8 cellular contexts compared by ENCODE assay signal in the genomic region with DNA sequence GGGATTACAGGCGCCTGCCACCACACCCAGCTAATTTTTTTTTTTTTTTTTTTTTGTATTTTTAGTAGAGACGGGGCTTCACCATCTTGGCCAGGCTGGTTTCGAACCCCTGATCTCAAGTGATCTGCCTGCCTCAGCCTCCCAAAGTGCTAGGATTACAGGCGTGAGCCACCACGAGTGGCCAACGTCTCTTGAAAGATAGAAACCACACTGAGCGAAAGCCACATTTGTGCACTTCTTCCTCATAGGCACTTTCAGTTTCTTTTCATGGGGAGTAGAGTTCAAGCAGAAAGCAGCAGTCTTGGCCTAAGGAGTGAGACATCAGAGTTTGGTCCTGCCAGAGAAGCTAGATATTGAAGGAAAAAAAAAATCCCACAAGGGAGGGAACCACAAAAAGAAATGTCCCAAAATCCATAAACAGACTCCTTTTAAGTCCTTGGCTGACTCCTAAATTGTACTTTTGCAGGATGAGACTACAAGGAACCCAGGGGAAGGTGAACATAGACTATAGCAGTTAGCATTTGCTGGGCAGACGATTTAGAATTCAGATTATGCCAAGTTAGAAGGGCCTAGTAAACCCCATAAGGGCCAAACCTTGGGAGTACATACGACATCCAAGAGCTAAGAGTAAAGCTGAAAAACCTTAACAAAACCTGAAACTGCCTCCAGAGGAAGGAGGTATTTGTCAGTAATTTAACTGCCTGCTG. TPM values are rescaled to one million over a fixed set of nuclear protein-coding genes. Genes with fewer than 3 reads are reported as not detected.
A peak's percentile ranks its signal among the peaks of the same experiment; 100 is the strongest.
DNase-seq lines count a peak whose midpoint lies in the region; ATAC-seq and TF ChIP-seq lines count a peak whose summit lies in the region.

No MANE protein-coding gene starts in this region.

- TF ChIP-seq CTCF in activated B cell treated with CpG ODN at 0.5 μM for 24 hours (IDR thresholded peaks at IDR 0.05): no peak

- H3K9me3 Mint-ChIP-seq in activated B cell treated with CpG ODN at 0.5 μM for 24 hours: peaks cover 3% of the 10 kb centered on the region

- H3K27me3 Mint-ChIP-seq in activated B cell treated with CpG ODN at 0.5 μM for 24 hours: no peaks in the 10 kb centered on the region

- peaks cover 16% of the 10 kb centered on the region for H3K4me1 Mint-ChIP-seq in activated B cell treated with CpG ODN at 0.5 μM for 24 hours

- DNase-seq in activated B cell treated with CpG ODN at 0.5 μM for 24 hours (no peak), left lobe of liver (ENCODE audit: low spot score) (no peak), ureter (ENCODE audit: low spot score) (no peak), inferior parietal cortex (ENCODE audit: extremely low spot score) (no peak), occipital lobe (lab: John Stamatoyannopoulos, UW) (no peak)

- H3K36me3 Mint-ChIP-seq in activated B cell treated with CpG ODN at 0.5 μM for 24 hours (ENCODE audit: low read depth): no peaks in the 10 kb centered on the region

- peak; percentile 92 for ATAC-seq in GM18909 (IDR thresholded peaks at IDR 0.05; ENCODE audit: poor library complexity, unreplicated experiment)
- ATAC-seq in HG03045 (IDR thresholded peaks at IDR 0.05; ENCODE audit: unreplicated experiment): peak; percentile 86
- peak; percentile 98 for ATAC-seq in activated B cell treated with CpG ODN at 0.5 μM for 24 hours (ENCODE audit: low read depth)
- peak; percentile 52 for ATAC-seq in left lobe of liver
- no peak for ATAC-seq in GM19324 (IDR thresholded peaks at IDR 0.05; ENCODE audit: low FRiP score, unreplicated experiment)

- CTCF ChIA-PET in activated B cell treated with CpG ODN at 0.5 μM for 24 hours (lab: Charles Lee): interaction anchor here (0.7 to 2.9 kb wide), 3 partner anchors 9 to 86 kb away, joined by 3 to 11 read pairs (median 3); no protein-coding TSS in a partner anchor

- intact Hi-C loops in activated B cell treated with CpG ODN at 0.5 μM for 24 hours (cut with micrococcal nuclease): loop anchor here (1.0 to 5.0 kb wide), 2 partner anchors 55 to 98 kb away; a partner anchor contains a TSS

- H3K27ac Mint-ChIP-seq in activated B cell treated with CpG ODN at 0.5 μM for 24 hours: peak overlapping the region; percentile 85

- POLR2A ChIA-PET in activated B cell treated with CpG ODN at 0.5 μM for 24 hours (lab: Charles Lee): interaction anchor here (0.6 to 1.3 kb wide), 5 partner anchors 10 to 231 kb away, joined by 3 to 6 read pairs (median 4); a partner anchor contains a TSS

- H3K4me3 Mint-ChIP-seq in activated B cell treated with CpG ODN at 0.5 μM for 24 hours: peak overlapping the region; percentile 58

RNA-seq across cellular contexts. Expression of a gene that starts 43.9 kb away (rescaled TPM):
- 13.6 and 14.3 TPM in 2 replicates for total RNA-seq in activated B cell treated with CpG ODN at 0.5 μM for 24 hours
- total RNA-seq in left lobe of liver: 1.5 TPM
- 16.3 TPM for total RNA-seq in ureter
- total RNA-seq in occipital lobe: 9.2 TPM

RNA-seq across cellular contexts. Expression of a gene that starts 55.9 kb away (rescaled TPM):
- total RNA-seq in activated B cell treated with CpG ODN at 0.5 μM for 24 hours: 4.2 and 5.0 TPM in 2 replicates
- total RNA-seq in left lobe of liver: 2.0 TPM
- total RNA-seq in ureter: 10.3 TPM
- total RNA-seq in occipital lobe: 7.5 TPM
